6 cellular contexts compared by ENCODE assay signal in genomic region chr15:30044826-30045225, GRCh38. TPM values are rescaled to one million over a fixed set of nuclear protein-coding genes. Genes with fewer than 3 reads are reported as not detected.
"Had no signal": no experiment of that assay in that cellular context is flagged by ENCODE, and none has a peak within 500 bp of the region (broad histone marks: within the 10 kb centered on the region; RNA-seq: fewer than 3 reads in every experiment).

No MANE protein-coding gene starts in this region.

RNA-seq across cellular contexts. Expression of gene GOLGA8J, which starts 37.9 kb away (rescaled TPM):
- total RNA-seq: GM23338, H4, HFFc6, HT1080, IMR-90, K562 had no signal
- polyA plus RNA-seq: GM23338, IMR-90, K562 had no signal
